Comparison of ENCODE assay signal across 14 cellular contexts in the genomic region with DNA sequence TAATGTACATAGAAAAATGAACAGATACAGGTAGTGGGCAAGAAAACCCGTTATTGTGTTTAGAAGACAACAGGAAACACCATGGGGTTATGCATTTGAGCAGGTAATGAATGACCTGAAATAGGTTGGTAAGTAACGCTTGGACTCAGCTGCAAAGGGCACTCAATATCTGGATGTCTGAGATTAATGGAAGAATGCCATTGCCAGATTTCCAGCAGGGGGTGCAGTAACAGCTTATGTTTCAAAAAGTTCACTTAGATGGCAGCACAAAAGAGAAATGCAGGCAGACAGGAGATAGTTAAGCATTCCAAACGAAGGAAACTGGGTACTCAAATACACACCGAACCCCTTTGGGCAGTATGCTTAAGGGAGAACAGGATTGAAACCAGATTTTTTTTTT.
DNase-seq lines count a peak whose midpoint lies in the region; ATAC-seq and TF ChIP-seq lines count a peak whose summit lies in the region.
"Had no signal": no experiment of that assay in that cellular context is flagged by ENCODE, and none has a peak within 500 bp of the region (broad histone marks: within the 10 kb centered on the region; RNA-seq: fewer than 3 reads in every experiment).

No MANE protein-coding gene starts in this region.

- H4K5ac ChIP-seq in mesendoderm (ENCODE audit: low read length): no peak overlapping the region

- TF ChIP-seq CTCF in body of pancreas (IDR thresholded peaks at IDR 0.05): peak in 5 of 7 experiments; percentile 13 to 47 (median 45)

- H2BK5ac ChIP-seq in mesendoderm (ENCODE audit: low read length): no peak overlapping the region

- no peak overlapping the region for H2BK120ac ChIP-seq in mesendoderm (ENCODE audit: low read depth, low read length)

- no peak overlapping the region for H3K4ac ChIP-seq in mesendoderm (ENCODE audit: low read depth, low read length)

- H3K4me2 ChIP-seq in mesendoderm (ENCODE audit: low read length): no peak overlapping the region

- no peak for ATAC-seq in body of pancreas
- ATAC-seq in HG03432 (IDR thresholded peaks at IDR 0.05; ENCODE audit: unreplicated experiment): no peak
- ATAC-seq in activated naive CD8-positive, alpha-beta T cell treated with anti-CD3 and anti-CD28 coated beads, Interleukin-2, amount 50 U/mL, for 24 hours: no peak
- ATAC-seq: naive thymus-derived CD8-positive, alpha-beta T cell had no signal

- H3K4me1 ChIP-seq in body of pancreas (no peaks in the 10 kb centered on the region), mesendoderm (ENCODE audit: control insufficient read depth, low read depth, low read length) (no peaks in the 10 kb centered on the region)
- H3K4me1 ChIP-seq: thyroid gland had no signal

- in situ Hi-C loops in G401 (cut with HindIII; ENCODE audit: low sequenced_read_pairs): no loop called here

- peaks cover 2% of the 10 kb centered on the region for H3K27me3 Mint-ChIP-seq in activated naive CD8-positive, alpha-beta T cell treated with anti-CD3 and anti-CD28 coated beads, Interleukin-2, amount 50 U/mL, for 24 hours

- no peaks in the 10 kb centered on the region for H3K36me3 ChIP-seq in body of pancreas (replicated peaks in 1 of 2; ENCODE audit: insufficient read depth in 1 of 2, low read depth in 2 of 2)
- H3K36me3 ChIP-seq in mesendoderm (ENCODE audit: control insufficient read depth, insufficient read depth, low read length): no peaks in the 10 kb centered on the region
- H3K36me3 ChIP-seq: thyroid gland had no signal

- no peak overlapping the region for H2AK5ac ChIP-seq in mesendoderm (ENCODE audit: low read length)

- TF ChIP-seq POLR2A in body of pancreas (IDR thresholded peaks at IDR 0.05): no peak

- H3K9me3 Mint-ChIP-seq in activated naive CD8-positive, alpha-beta T cell treated with anti-CD3 and anti-CD28 coated beads, Interleukin-2, amount 50 U/mL, for 24 hours: no peaks in the 10 kb centered on the region
- H3K9me3 Mint-ChIP-seq: naive thymus-derived CD8-positive, alpha-beta T cell had no signal

- WGBS in body of pancreas, 2 donors: 54% methylated on average over 4 of the region's 4 CpGs
- no CpG with 5 or more reads among the region's 4 CpGs for WGBS in mesendoderm (ENCODE audit: extremely low coverage, insufficient coverage, low lambda C conversion rate)

- no peaks in the 10 kb centered on the region for H3K36me3 Mint-ChIP-seq in activated naive CD8-positive, alpha-beta T cell treated with anti-CD3 and anti-CD28 coated beads, Interleukin-2, amount 50 U/mL, for 24 hours (ENCODE audit: low read depth)
- H3K36me3 Mint-ChIP-seq: naive thymus-derived CD8-positive, alpha-beta T cell had no signal

- no peak overlapping the region for H4K8ac ChIP-seq in mesendoderm (ENCODE audit: low read depth, low read length)

- no peaks in the 10 kb centered on the region for H3K79me1 ChIP-seq in mesendoderm (ENCODE audit: low read length)

- H3K9me3 ChIP-seq in body of pancreas: no peaks in the 10 kb centered on the region
- H3K9me3 ChIP-seq: thyroid gland had no signal

- no peaks in the 10 kb centered on the region for H3K79me2 ChIP-seq in mesendoderm (ENCODE audit: control insufficient read depth, insufficient read depth, low read length)

- no peak overlapping the region for H3K9ac ChIP-seq in mesendoderm (ENCODE audit: low read length)

- intact Hi-C loops in body of pancreas (cut with DNase I): no loop called here

- H3K27ac Mint-ChIP-seq in activated naive CD8-positive, alpha-beta T cell treated with anti-CD3 and anti-CD28 coated beads, Interleukin-2, amount 50 U/mL, for 24 hours: no peak overlapping the region
- H3K27ac Mint-ChIP-seq: naive thymus-derived CD8-positive, alpha-beta T cell had no signal

- no peak overlapping the region for H3K18ac ChIP-seq in mesendoderm (ENCODE audit: low read length)

- no peak overlapping the region for H3K23ac ChIP-seq in mesendoderm (ENCODE audit: low read length)

- no peak overlapping the region for H3K56ac ChIP-seq in mesendoderm (ENCODE audit: low read length)

- H3K4me3 Mint-ChIP-seq in activated naive CD8-positive, alpha-beta T cell treated with anti-CD3 and anti-CD28 coated beads, Interleukin-2, amount 50 U/mL, for 24 hours: no peak overlapping the region
- H3K4me3 Mint-ChIP-seq: naive thymus-derived CD8-positive, alpha-beta T cell had no signal

- H3K27ac ChIP-seq in body of pancreas: no peak overlapping the region
- no peak overlapping the region for H3K27ac ChIP-seq in mesendoderm (ENCODE audit: low read depth, low read length)
- H3K27ac ChIP-seq: thyroid gland had no signal

- H3K27me3 ChIP-seq in body of pancreas: no peaks in the 10 kb centered on the region
- H3K27me3 ChIP-seq in mesendoderm (ENCODE audit: insufficient read depth, low read length, poor library complexity): no peaks in the 10 kb centered on the region
- H3K27me3 ChIP-seq: thyroid gland had no signal

- peak; percentile 2 for DNase-seq in G401 (ENCODE audit: low spot score)
- DNase-seq in LHCN-M2 (ENCODE audit: low read depth): peak; percentile 15
- peak in 3 of 4 donors; percentile 31 to 49 (median 48) for DNase-seq in body of pancreas
- peak; percentile 26 for DNase-seq in mesendoderm
- DNase-seq in GF-D8 (lab: John Stamatoyannopoulos, UW): no peak
- no peak for DNase-seq in activated naive CD8-positive, alpha-beta T cell treated with anti-CD3 and anti-CD28 coated beads, Interleukin-2, amount 50 U/mL, for 24 hours
- no peak for DNase-seq in stimulated activated CD4-positive, alpha-beta T cell treated with anti-CD3 and anti-CD28 coated beads, Interleukin-4, amount 100 ng/mL, for 1 hour
- DNase-seq: central memory CD4-positive, alpha-beta T cell; GDM1; hippocampal formation; naive thymus-derived CD8-positive, alpha-beta T cell; NCI-H1417 treated with DMSO at 0.1 percent for 48 hours; thyroid gland had no signal

- H3K4me3 ChIP-seq in body of pancreas (no peak overlapping the region), mesendoderm (ENCODE audit: low read length) (no peak overlapping the region)
- H3K4me3 ChIP-seq: thyroid gland had no signal

- H2BK15ac ChIP-seq in mesendoderm (replicated peaks; ENCODE audit: low read depth): no peak overlapping the region

- H3K4me1 Mint-ChIP-seq in activated naive CD8-positive, alpha-beta T cell treated with anti-CD3 and anti-CD28 coated beads, Interleukin-2, amount 50 U/mL, for 24 hours: no peaks in the 10 kb centered on the region
- H3K4me1 Mint-ChIP-seq: naive thymus-derived CD8-positive, alpha-beta T cell had no signal

Comparison
In these comparisons a context has a peak if more than half of its experiments do, and no peak if none do; other contexts are left out.
1. DNase-seq: peak in G401 (single experiment), LHCN-M2 (single experiment), body of pancreas (3 of 4) and mesendoderm (single experiment); none in GF-D8 (single experiment), activated naive CD8-positive, alpha-beta T cell treated with anti-CD3 and anti-CD28 coated beads, Interleukin-2, amount 50 U/mL, for 24 hours (single experiment) and stimulated activated CD4-positive, alpha-beta T cell treated with anti-CD3 and anti-CD28 coated beads, Interleukin-4, amount 100 ng/mL, for 1 hour (single experiment).